ENCODE assay signal across 31 cellular contexts in the genomic region with DNA sequence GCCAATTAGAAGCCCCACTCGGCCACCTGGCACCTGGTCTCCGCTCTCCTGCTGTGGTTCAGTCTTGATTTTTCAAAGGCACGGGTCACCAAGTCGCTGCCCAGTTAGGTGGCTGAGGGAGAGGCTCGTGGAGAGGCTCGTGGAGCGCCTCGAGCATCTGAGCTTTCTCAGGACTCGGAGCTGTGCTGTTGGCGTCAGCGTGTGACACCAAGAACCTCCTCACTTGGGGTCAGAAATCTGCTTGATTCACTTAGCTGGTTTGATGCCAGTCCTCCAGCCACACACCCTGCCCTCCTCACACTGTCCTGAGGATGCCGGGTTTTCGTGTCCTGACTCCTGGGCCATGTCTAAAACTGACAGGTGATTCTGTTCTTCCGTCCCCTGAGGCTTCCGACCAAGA.
"Had no signal": no experiment of that assay in that cellular context is flagged by ENCODE, and none has a peak within 500 bp of the region (broad histone marks: within the 10 kb centered on the region; RNA-seq: fewer than 3 reads in every experiment).

No MANE protein-coding gene starts in this region.

- H2AFZ ChIP-seq: neural progenitor cell had no signal

- H3K4me3 Mint-ChIP-seq: mesothelial cell of epicardium; natural killer cell treated with Interleukin-12 subunit alpha and Interleukin-12 subunit beta and Interleukin-15 and Interleukin-18, amount 100 ng/mL, for 72 hours; neural progenitor cell; stimulated activated naive CD8-positive, alpha-beta T cell treated with anti-CD3 and anti-CD28 coated beads, Interleukin-15, Interleukin-2, amounts not matched to agents 100 ng/mL and 50 ng/mL, for 24 hours had no signal

- H3K4me2 ChIP-seq: neural progenitor cell, smooth muscle cell had no signal

- H3K27ac ChIP-seq: colonic mucosa, esophagus muscularis mucosa, foreskin keratinocyte, gastroesophageal sphincter, heart left ventricle, left lung, neural progenitor cell, prostate gland, right atrium auricular region, suprapubic skin, transverse colon, upper lobe of right lung, uterus had no signal

- FAIRE-seq: endothelial cell of umbilical vein, islet of Langerhans had no signal

- H3K9me3 Mint-ChIP-seq: mesothelial cell of epicardium; naive B cell; natural killer cell treated with Interleukin-12 subunit alpha and Interleukin-12 subunit beta and Interleukin-15 and Interleukin-18, amount 100 ng/mL, for 72 hours; neural progenitor cell; stimulated activated naive CD8-positive, alpha-beta T cell treated with anti-CD3 and anti-CD28 coated beads, Interleukin-15, Interleukin-2, amounts not matched to agents 100 ng/mL and 50 ng/mL, for 24 hours had no signal

- H3K27me3 Mint-ChIP-seq: naive B cell; natural killer cell treated with Interleukin-12 subunit alpha and Interleukin-12 subunit beta and Interleukin-15 and Interleukin-18, amount 100 ng/mL, for 72 hours; stimulated activated naive CD8-positive, alpha-beta T cell treated with anti-CD3 and anti-CD28 coated beads, Interleukin-15, Interleukin-2, amounts not matched to agents 100 ng/mL and 50 ng/mL, for 24 hours had no signal

- H3K27ac Mint-ChIP-seq: mesothelial cell of epicardium; neural progenitor cell; stimulated activated naive CD8-positive, alpha-beta T cell treated with anti-CD3 and anti-CD28 coated beads, Interleukin-15, Interleukin-2, amounts not matched to agents 100 ng/mL and 50 ng/mL, for 24 hours had no signal

- H3K4me1 ChIP-seq: colonic mucosa, foreskin keratinocyte, left lung, neural progenitor cell, prostate gland, transverse colon, upper lobe of right lung, uterus had no signal

- H3K27me3 ChIP-seq: colonic mucosa, esophagus muscularis mucosa, foreskin keratinocyte, gastroesophageal sphincter, heart left ventricle, left lung, neural progenitor cell, right atrium auricular region, suprapubic skin, transverse colon, upper lobe of right lung, uterus had no signal

- H3K36me3 ChIP-seq: colonic mucosa, neural progenitor cell, prostate gland, transverse colon, uterus had no signal

- DNase-seq: colonic mucosa; dermis blood vessel endothelial cell; effector memory CD4-positive, alpha-beta T cell; foreskin keratinocyte; hippocampal formation; left cardiac atrium; left lung; mesenchymal stem cell; mucosa of descending colon; naive B cell; stimulated activated CD4-positive, alpha-beta T cell treated with anti-CD3 and anti-CD28 coated beads, Interleukin-12 subunit alpha, Interleukin-12 subunit beta, amount 100 ng/mL, for 4 hours; stimulated activated CD4-positive, alpha-beta T cell treated with anti-CD3 and anti-CD28 coated beads, Interleukin-1b, Interleukin-23, amount 100 ng/mL, for 48 hours; stimulated activated CD4-positive, alpha-beta T cell treated with anti-CD3 and anti-CD28 coated beads, Interleukin-4, amount 100 ng/mL, for 1 hour; stimulated activated CD8-positive, alpha-beta memory T cell treated with anti-CD3 and anti-CD28 coated beads, Interleukin-4, amount 100 ng/mL, for 48 hours; transverse colon; upper lobe of right lung; uterus had no signal

- ATAC-seq: foreskin keratinocyte; gastroesophageal sphincter; heart left ventricle; left cardiac atrium; left lung; mucosa of descending colon; natural killer cell treated with Interleukin-12 subunit alpha and Interleukin-12 subunit beta and Interleukin-15 and Interleukin-18, amount 100 ng/mL, for 72 hours; sciatic nerve; upper lobe of right lung had no signal

- H3K4me3 ChIP-seq: colonic mucosa, esophagus muscularis mucosa, gastroesophageal sphincter, heart left ventricle, left lung, mucosa of descending colon, neural progenitor cell, prostate gland, right atrium auricular region, smooth muscle cell, suprapubic skin, transverse colon, upper lobe of right lung, uterus had no signal

- H3K9me3 ChIP-seq: colonic mucosa, esophagus muscularis mucosa, gastroesophageal sphincter, heart left ventricle, left lung, mucosa of descending colon, prostate gland, right atrium auricular region, suprapubic skin, transverse colon, upper lobe of right lung, uterus had no signal
